ENCODE assay signal across 1 cellular context in genomic region chr18:26133652-26134051, GRCh38.
TF ChIP-seq lines count a peak whose summit lies in the region.

Gene PSMA8, plus strand, starts transcription at chr18:26133869. Its CDS starts 97 bp downstream, at chr18:26133966.

TF ChIP-seq in GM23338, 12 proteins besides CTCF, POLR2A, EP300 and RAD21 (continued from another document):
- no peak for TF ChIP-seq ZNF462 (CRISPR knock-in tag; IDR thresholded peaks at IDR 0.05)
- TF ChIP-seq EZH2phosphoT487 (IDR thresholded peaks at IDR 0.05; ENCODE audit: unreplicated experiment), result no peak
